In the genomic region with DNA sequence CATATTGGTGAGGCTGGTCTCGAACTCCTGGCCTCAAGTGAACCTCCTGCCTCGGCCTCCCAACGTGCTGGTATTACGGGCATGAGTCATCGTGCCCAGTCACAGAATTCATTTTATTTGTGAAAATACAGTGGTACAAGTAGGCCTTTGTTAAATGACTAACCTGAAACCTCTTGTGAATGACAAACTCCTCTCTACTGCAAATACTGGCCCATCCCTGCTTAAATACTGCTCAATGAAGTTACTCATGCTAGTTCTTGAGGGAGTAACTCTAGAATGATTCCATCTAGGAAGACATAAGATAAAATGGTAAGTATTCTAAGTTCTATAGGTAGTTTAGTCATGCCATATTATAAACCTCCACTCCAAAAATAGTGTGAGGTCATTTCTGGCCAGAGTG, we compare ENCODE assay signal across 23 cellular contexts.
DNase-seq lines count a peak whose midpoint lies in the region; ATAC-seq, FAIRE-seq and TF ChIP-seq lines count a peak whose summit lies in the region.
"Had no signal": no experiment of that assay in that cellular context is flagged by ENCODE, and none has a peak within 500 bp of the region (broad histone marks: within the 10 kb centered on the region; RNA-seq: fewer than 3 reads in every experiment).

No MANE protein-coding gene starts in this region.

- no peak for TF ChIP-seq POLR2A in A549 (IDR thresholded peaks at IDR 0.05; ENCODE audit: low read length)

- no peak overlapping the region for H3K27ac Mint-ChIP-seq in activated CD8-positive, alpha-beta T cell treated with anti-CD3 and anti-CD28 coated beads for 36 hours
- H3K27ac Mint-ChIP-seq in activated CD8-positive, alpha-beta T cell treated with anti-CD3 and anti-CD28 coated beads, Interleukin-2, amount 10 ng/mL, durations not matched to agents 7 days and 5 days = no peak overlapping the region

- TF ChIP-seq CTCF in activated CD8-positive, alpha-beta T cell treated with anti-CD3 and anti-CD28 coated beads for 36 hours (IDR thresholded peaks at IDR 0.05) = no peak
- no peak for TF ChIP-seq CTCF in A549 (IDR thresholded peaks at IDR 0.05)
- no peak for TF ChIP-seq CTCF in keratinocyte (optimal IDR thresholded peaks at IDR 0.05 in 1 of 3, IDR thresholded peaks at IDR 0.05 in 1 of 3, conservative IDR thresholded peaks at IDR 0.05 in 1 of 3; ENCODE audit: extremely low read depth in 1 of 3, insufficient read depth in 2 of 3, low read length in 3 of 3)

- 74% methylated on average over 5 of the region's 5 CpGs for WGBS in A549 (ENCODE audit: missing lambda C conversion rate)

- no peak overlapping the region for H3K4me3 Mint-ChIP-seq in activated CD8-positive, alpha-beta T cell treated with anti-CD3 and anti-CD28 coated beads for 36 hours
- H3K4me3 Mint-ChIP-seq in activated CD8-positive, alpha-beta T cell treated with anti-CD3 and anti-CD28 coated beads, Interleukin-2, amount 10 ng/mL, durations not matched to agents 7 days and 5 days = no peak overlapping the region

- ATAC-seq in activated CD8-positive, alpha-beta T cell treated with anti-CD3 and anti-CD28 coated beads for 36 hours = no peak
- ATAC-seq in activated CD8-positive, alpha-beta T cell treated with anti-CD3 and anti-CD28 coated beads, Interleukin-2, amount 10 ng/mL, durations not matched to agents 7 days and 5 days = no peak
- ATAC-seq in A549 (no peak), HG02852 (IDR thresholded peaks at IDR 0.05; ENCODE audit: unreplicated experiment) (no peak)
- ATAC-seq: left cardiac atrium had no signal

- H3K9me3 ChIP-seq in A549 (no peaks in the 10 kb centered on the region), keratinocyte (ENCODE audit: control insufficient read depth, low read depth, low read length) (no peaks in the 10 kb centered on the region)
- H3K9me3 ChIP-seq: adrenal gland, colonic mucosa, SJSA1 had no signal

- H3K27me3 Mint-ChIP-seq in activated CD8-positive, alpha-beta T cell treated with anti-CD3 and anti-CD28 coated beads for 36 hours = no peaks in the 10 kb centered on the region
- H3K27me3 Mint-ChIP-seq in activated CD8-positive, alpha-beta T cell treated with anti-CD3 and anti-CD28 coated beads, Interleukin-2, amount 10 ng/mL, durations not matched to agents 7 days and 5 days (ENCODE audit: low read depth) = no peaks in the 10 kb centered on the region

- no peak overlapping the region for H3K9ac ChIP-seq in keratinocyte (ENCODE audit: control insufficient read depth, extremely low read depth, insufficient read depth, low read length)

- no peak for TF ChIP-seq EP300 in A549 (IDR thresholded peaks at IDR 0.05)

- H3K4me2 ChIP-seq in A549 = no peak overlapping the region
- H3K4me2 ChIP-seq in keratinocyte (ENCODE audit: control insufficient read depth, extremely low read depth, insufficient read depth, low read depth, low read length) = no peak overlapping the region
- H3K4me2 ChIP-seq: PC-9 had no signal

- FAIRE-seq in A549 (lab: Jason Lieb, UNC) = no peak
- no peak for FAIRE-seq in keratinocyte (lab: Jason Lieb, UNC)
- FAIRE-seq: small intestine had no signal

- peaks cover 47% of the 10 kb centered on the region for H3K79me2 ChIP-seq in keratinocyte (ENCODE audit: control insufficient read depth, insufficient read depth, low read length)

- intact Hi-C loops in activated CD8-positive, alpha-beta T cell treated with anti-CD3 and anti-CD28 coated beads for 36 hours (cut with micrococcal nuclease) = no loop called here

- POLR2A ChIA-PET in activated CD8-positive, alpha-beta T cell treated with anti-CD3 and anti-CD28 coated beads for 36 hours (lab: Charles Lee) = no interaction called here
- POLR2A ChIA-PET in activated CD8-positive, alpha-beta T cell treated with anti-CD3 and anti-CD28 coated beads, Interleukin-2, amount 10 ng/mL, durations not matched to agents 7 days and 5 days (lab: Charles Lee) = no interaction called here
- POLR2A ChIA-PET in A549 (lab: Yijun Ruan, JAX) = no interaction called here

- H3K9me1 ChIP-seq in keratinocyte (ENCODE audit: control insufficient read depth, extremely low read depth, insufficient read depth, low read length) = no peaks in the 10 kb centered on the region

- H2AFZ ChIP-seq in keratinocyte (ENCODE audit: control insufficient read depth, low read length) = no peak overlapping the region
- H2AFZ ChIP-seq: PC-9 had no signal

- peaks cover 6 to 8% of the 10 kb centered on the region in 2 experiments for H3K36me3 ChIP-seq in keratinocyte (ENCODE audit: control insufficient read depth in 2 of 2, extremely low read depth in 1 of 2, insufficient read depth in 2 of 2, low read length in 2 of 2)
- H3K36me3 ChIP-seq: colonic mucosa had no signal

- H3K36me3 Mint-ChIP-seq in activated CD8-positive, alpha-beta T cell treated with anti-CD3 and anti-CD28 coated beads for 36 hours (ENCODE audit: low read depth) = peaks cover 18% of the 10 kb centered on the region
- H3K36me3 Mint-ChIP-seq in activated CD8-positive, alpha-beta T cell treated with anti-CD3 and anti-CD28 coated beads, Interleukin-2, amount 10 ng/mL, durations not matched to agents 7 days and 5 days (ENCODE audit: low read depth) = peaks cover 10% of the 10 kb centered on the region

- peaks cover 2% of the 10 kb centered on the region for H4K20me1 ChIP-seq in keratinocyte (ENCODE audit: control insufficient read depth, extremely low read depth, insufficient read depth, low read length)

- peaks cover 26% of the 10 kb centered on the region for H3K4me1 ChIP-seq in A549
- H3K4me1 ChIP-seq in keratinocyte (ENCODE audit: control insufficient read depth, extremely low read depth, insufficient read depth, low read length) = peaks cover 25% of the 10 kb centered on the region
- H3K4me1 ChIP-seq: colonic mucosa had no signal

- peak; percentile 22 for DNase-seq in activated CD8-positive, alpha-beta T cell treated with anti-CD3 and anti-CD28 coated beads for 36 hours
- DNase-seq in activated CD8-positive, alpha-beta T cell treated with anti-CD3 and anti-CD28 coated beads, Interleukin-2, amount 10 ng/mL, durations not matched to agents 7 days and 5 days = no peak
- DNase-seq in A549 (ENCODE audit: low read depth in 1 of 2, low spot score in 1 of 2) (no peak), RKO (ENCODE audit: low spot score) (peak; percentile 22), keratinocyte (ENCODE audit: low read depth, low spot score) (no peak), ecto neural progenitor cell (ENCODE audit: low spot score) (no peak), SIG-M5 (lab: John Stamatoyannopoulos, UW) (no peak)
- DNase-seq: activated CD8-positive, alpha-beta memory T cell treated with anti-CD3 and anti-CD28 coated beads for 24 hours; adrenal gland; C1 segment of cervical spinal cord; colonic mucosa; Karpas-422; left cardiac atrium; mesendoderm; NCI-H1105; NCI-H2029; NCI-H446; PC-9; small intestine; substantia nigra; T-helper 2 cell had no signal

- no peak overlapping the region for H3K4me3 ChIP-seq in A549
- H3K4me3 ChIP-seq in keratinocyte (ENCODE audit: control insufficient read depth in 2 of 3, extremely low read depth in 1 of 3, insufficient read depth in 2 of 3, low read depth in 1 of 3, low read length in 3 of 3) = no peak overlapping the region
- H3K4me3 ChIP-seq: adrenal gland, colonic mucosa, PC-9, SJSA1 had no signal

- H3K9me3 Mint-ChIP-seq in activated CD8-positive, alpha-beta T cell treated with anti-CD3 and anti-CD28 coated beads for 36 hours = no peaks in the 10 kb centered on the region
- no peaks in the 10 kb centered on the region for H3K9me3 Mint-ChIP-seq in activated CD8-positive, alpha-beta T cell treated with anti-CD3 and anti-CD28 coated beads, Interleukin-2, amount 10 ng/mL, durations not matched to agents 7 days and 5 days (ENCODE audit: insufficient read depth)

- H3K27ac ChIP-seq in A549 (no peak overlapping the region), keratinocyte (ENCODE audit: control insufficient read depth, insufficient read depth, low read length) (peak overlapping the region; percentile 8)
- H3K27ac ChIP-seq: colonic mucosa, PC-9, SJSA1 had no signal

- no peaks in the 10 kb centered on the region for H3K27me3 ChIP-seq in keratinocyte (ENCODE audit: control insufficient read depth, extremely low read depth, insufficient read depth, low read length)
- H3K27me3 ChIP-seq: adrenal gland, colonic mucosa, SJSA1 had no signal

- dilution Hi-C loops in keratinocyte (cut with MboI; ENCODE audit: extremely low pct_ligation_motif_present, low sequenced_read_pairs) = no loop called here

- CTCF ChIA-PET in activated CD8-positive, alpha-beta T cell treated with anti-CD3 and anti-CD28 coated beads for 36 hours (lab: Charles Lee) = no interaction called here
- CTCF ChIA-PET in activated CD8-positive, alpha-beta T cell treated with anti-CD3 and anti-CD28 coated beads, Interleukin-2, amount 10 ng/mL, durations not matched to agents 7 days and 5 days (lab: Charles Lee) = interaction anchor here (0.7 kb wide), 1 partner anchor 26 kb away, joined by 3 read pairs; no protein-coding TSS in a partner anchor
- CTCF ChIA-PET in A549 (lab: Yijun Ruan, JAX) = no interaction called here

- TF ChIP-seq RAD21 in A549 (conservative IDR thresholded peaks at IDR 0.05 in 1 of 2, IDR thresholded peaks at IDR 0.05 in 1 of 2) = no peak

- peaks cover 20% of the 10 kb centered on the region for H3K4me1 Mint-ChIP-seq in activated CD8-positive, alpha-beta T cell treated with anti-CD3 and anti-CD28 coated beads for 36 hours (ENCODE audit: low read depth)
- H3K4me1 Mint-ChIP-seq in activated CD8-positive, alpha-beta T cell treated with anti-CD3 and anti-CD28 coated beads, Interleukin-2, amount 10 ng/mL, durations not matched to agents 7 days and 5 days (ENCODE audit: low read depth) = no peaks in the 10 kb centered on the region

TF ChIP-seq in A549, 52 proteins besides CTCF, POLR2A, EP300 and RAD21:
- no peak for TF ChIP-seq FOSL2 (IDR thresholded peaks at IDR 0.05)
- TF ChIP-seq FOSL2 (CRISPR knock-in tag; IDR thresholded peaks at IDR 0.05) = peak; percentile 43; the same call in 1 of the 2 replicates
- TF ChIP-seq, protein P1, sequence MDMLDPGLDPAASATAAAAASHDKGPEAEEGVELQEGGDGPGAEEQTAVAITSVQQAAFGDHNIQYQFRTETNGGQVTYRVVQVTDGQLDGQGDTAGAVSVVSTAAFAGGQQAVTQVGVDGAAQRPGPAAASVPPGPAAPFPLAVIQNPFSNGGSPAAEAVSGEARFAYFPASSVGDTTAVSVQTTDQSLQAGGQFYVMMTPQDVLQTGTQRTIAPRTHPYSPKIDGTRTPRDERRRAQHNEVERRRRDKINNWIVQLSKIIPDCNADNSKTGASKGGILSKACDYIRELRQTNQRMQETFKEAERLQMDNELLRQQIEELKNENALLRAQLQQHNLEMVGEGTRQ (IDR thresholded peaks at IDR 0.05) = no peak
- TF ChIP-seq MAFK (IDR thresholded peaks at IDR 0.05; ENCODE audit: partially characterized antibody) = no peak
TF ChIP-seq in A549: peak in this region for 1.

Comparison
In these comparisons a context has a peak if more than half of its experiments do, and no peak if none do; other contexts are left out.
1. DNase-seq: peak in activated CD8-positive, alpha-beta T cell treated with anti-CD3 and anti-CD28 coated beads for 36 hours (single experiment) and RKO (single experiment); none in activated CD8-positive, alpha-beta T cell treated with anti-CD3 and anti-CD28 coated beads, Interleukin-2, amount 10 ng/mL, durations not matched to agents 7 days and 5 days (single experiment), A549 (0 of 2), keratinocyte (single experiment), ecto neural progenitor cell (single experiment) and SIG-M5 (single experiment).